Comparison of ENCODE assay signal across 17 cellular contexts in the genomic region with DNA sequence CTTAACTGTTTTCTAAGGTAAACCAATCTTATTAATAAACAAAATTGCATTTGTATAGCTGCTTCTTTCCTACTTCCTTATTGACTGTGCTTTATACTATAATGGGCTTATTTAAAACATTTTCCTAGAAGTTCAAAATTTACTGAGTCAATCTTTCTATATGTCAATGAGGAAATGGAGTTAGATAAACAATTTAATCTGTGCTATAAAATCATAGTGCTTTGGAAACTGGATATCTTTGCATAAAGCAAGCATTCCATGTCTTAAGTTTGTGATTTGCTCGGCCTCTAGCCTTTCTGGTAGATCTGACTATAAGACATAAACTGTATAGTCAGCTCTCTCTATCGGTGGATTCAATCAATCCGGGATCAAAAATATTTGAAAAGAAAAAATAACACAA.
"Had no signal": no experiment of that assay in that cellular context is flagged by ENCODE, and none has a peak within 500 bp of the region (broad histone marks: within the 10 kb centered on the region; RNA-seq: fewer than 3 reads in every experiment).

No MANE protein-coding gene starts in this region.

- H3K36me3 ChIP-seq: thoracic aorta, upper lobe of right lung had no signal

- H3K4me3 ChIP-seq: thoracic aorta had no signal

- H3K4me1 ChIP-seq: upper lobe of right lung had no signal

- H3K27ac ChIP-seq: dorsolateral prefrontal cortex, thoracic aorta, upper lobe of right lung had no signal

- ATAC-seq: activated CD4-positive, alpha-beta T cell treated with anti-CD3 and anti-CD28 coated beads for 36 hours; left ventricle myocardium superior; sciatic nerve; stimulated activated effector memory CD8-positive, alpha-beta T cell treated with anti-CD3 and anti-CD28 coated beads, Interleukin-12 subunit alpha, Interleukin-12 subunit beta, amount 100 ng/mL, for 72 hours; upper lobe of right lung had no signal

- DNase-seq: activated CD4-positive, alpha-beta memory T cell treated with anti-CD3 and anti-CD28 coated beads for 36 hours; activated CD4-positive, alpha-beta T cell treated with anti-CD3 and anti-CD28 coated beads for 36 hours; activated effector memory CD4-positive, alpha-beta T cell treated with Interleukin-2 at 50 U/mL for 16 hours; activated naive CD4-positive, alpha-beta T cell treated with anti-CD3 and anti-CD28 coated beads, Interleukin-2, amount 50 U/mL, for 16 hours; activated T-cell treated with anti-CD3 and anti-CD28 coated beads, Interleukin-2, amount 50 U/mL, for 24 hours; dorsolateral prefrontal cortex; endodermal cell; hypothalamus; kidney; left ventricle myocardium superior; stimulated activated CD4-positive, alpha-beta T cell treated with anti-CD3 and anti-CD28 coated beads, Interleukin-12 subunit alpha, Interleukin-12 subunit beta, amount 100 ng/mL, for 4 hours; T-helper 1 cell; upper lobe of right lung had no signal

- H3K27me3 ChIP-seq: dorsolateral prefrontal cortex, upper lobe of right lung had no signal

- FAIRE-seq: astrocyte had no signal

- H3K9me3 ChIP-seq: thoracic aorta, upper lobe of right lung had no signal
